ENCODE assay signal across 16 cellular contexts in the genomic region with DNA sequence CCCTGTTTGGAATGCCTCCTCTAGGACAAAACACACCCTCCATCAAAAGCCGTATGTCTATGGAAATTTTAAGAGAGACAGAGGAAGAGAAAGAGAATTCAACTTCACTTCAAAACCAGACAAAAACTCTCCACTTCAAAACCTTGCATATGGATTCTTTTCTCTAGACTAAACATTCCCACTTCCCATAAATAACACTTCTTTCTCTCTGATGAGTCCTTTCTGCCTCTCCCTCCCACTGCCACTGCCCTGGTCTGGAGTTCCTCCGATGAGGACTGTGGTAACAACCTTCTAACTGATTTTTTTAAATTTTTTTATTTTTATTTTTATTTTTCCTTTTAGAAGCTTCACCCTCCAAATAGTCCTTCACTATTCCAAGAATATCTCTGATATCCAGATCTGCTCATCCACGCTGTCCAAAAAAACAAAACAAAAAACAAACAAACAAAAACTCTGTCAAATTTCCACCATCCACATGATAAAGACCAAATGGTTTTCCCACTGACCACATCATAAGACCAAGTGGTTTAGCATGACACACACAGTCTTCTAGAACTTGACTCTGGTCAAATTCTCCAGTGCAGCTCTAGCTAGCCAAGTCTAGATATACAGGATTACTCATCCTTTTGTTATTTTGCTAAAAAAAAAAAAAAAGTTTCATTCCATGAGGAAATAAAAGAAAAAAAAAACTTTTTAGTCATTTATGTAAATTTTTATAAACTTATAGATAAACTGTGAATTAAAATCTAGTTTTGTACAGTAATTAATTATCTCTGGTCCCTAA.
DNase-seq lines count a peak whose midpoint lies in the region; ATAC-seq, FAIRE-seq and TF ChIP-seq lines count a peak whose summit lies in the region.
"Had no signal": no experiment of that assay in that cellular context is flagged by ENCODE, and none has a peak within 500 bp of the region (broad histone marks: within the 10 kb centered on the region; RNA-seq: fewer than 3 reads in every experiment).

No MANE protein-coding gene starts in this region.

- TF ChIP-seq CTCF in fibroblast of villous mesenchyme (IDR thresholded peaks at IDR 0.05; ENCODE audit: insufficient read depth, low read depth, low read length), result no peak

- H3K4me3 Mint-ChIP-seq in activated naive CD4-positive, alpha-beta T cell treated with anti-CD3 and anti-CD28 coated beads, Interleukin-2, amount 50 U/mL, for 24 hours, result no peak overlapping the region
- H3K4me3 Mint-ChIP-seq: neural progenitor cell had no signal

- peaks cover 4% of the 10 kb centered on the region for H3K9me3 Mint-ChIP-seq in activated naive CD4-positive, alpha-beta T cell treated with anti-CD3 and anti-CD28 coated beads, Interleukin-2, amount 50 U/mL, for 24 hours
- H3K9me3 Mint-ChIP-seq: neural progenitor cell had no signal

- no peaks in the 10 kb centered on the region for H3K36me3 Mint-ChIP-seq in activated naive CD4-positive, alpha-beta T cell treated with anti-CD3 and anti-CD28 coated beads, Interleukin-2, amount 50 U/mL, for 24 hours
- H3K36me3 Mint-ChIP-seq: neural progenitor cell had no signal

- peak overlapping the region; percentile 19 for H3K27ac Mint-ChIP-seq in activated naive CD4-positive, alpha-beta T cell treated with anti-CD3 and anti-CD28 coated beads, Interleukin-2, amount 50 U/mL, for 24 hours
- H3K27ac Mint-ChIP-seq: neural progenitor cell had no signal

- no peak for ATAC-seq in GM21360 (IDR thresholded peaks at IDR 0.05; ENCODE audit: unreplicated experiment)

- DNase-seq in activated naive CD4-positive, alpha-beta T cell (lab: John Stamatoyannopoulos, UW), result no peak
- peak; percentile 97 for DNase-seq in amniotic epithelial cell (ENCODE audit: low read depth)
- DNase-seq in fibroblast of villous mesenchyme (ENCODE audit: low read depth), result peak; percentile 77
- peak; percentile 47 for DNase-seq in urothelium cell line (ENCODE audit: low spot score)
- DNase-seq in activated CD4-positive, alpha-beta T cell treated with anti-CD3 and anti-CD28 coated beads, Interleukin-2, amount 50 U/mL, for 1 hour, result no peak
- DNase-seq in cerebellum (ENCODE audit: low spot score), result no peak
- DNase-seq: activated CD4-positive, alpha-beta T cell treated with anti-CD3 and anti-CD28 coated beads, Interleukin-2, amount 50 U/mL, for 48 hours; colonic mucosa; DND-41; NCI-H1048; NCI-H2227 treated with DMSO at 0.1 percent for 48 hours; transverse colon had no signal

- FAIRE-seq in urothelium cell line (lab: Jason Lieb, UNC), result no peak
- FAIRE-seq: H1 had no signal

- no peak overlapping the region for H3K4me3 ChIP-seq in fibroblast of villous mesenchyme (ENCODE audit: low read depth, low read length)
- H3K4me3 ChIP-seq: colonic mucosa, neural progenitor cell, transverse colon had no signal

- no peaks in the 10 kb centered on the region for H3K27me3 Mint-ChIP-seq in activated naive CD4-positive, alpha-beta T cell treated with anti-CD3 and anti-CD28 coated beads, Interleukin-2, amount 50 U/mL, for 24 hours

- no peaks in the 10 kb centered on the region for H3K4me1 Mint-ChIP-seq in activated naive CD4-positive, alpha-beta T cell treated with anti-CD3 and anti-CD28 coated beads, Interleukin-2, amount 50 U/mL, for 24 hours

Comparison
In these comparisons a context has a peak if more than half of its experiments do, and no peak if none do; other contexts are left out.
1. DNase-seq: peak in amniotic epithelial cell (single experiment), fibroblast of villous mesenchyme (single experiment) and urothelium cell line (single experiment); none in activated naive CD4-positive, alpha-beta T cell (0 of 4), activated CD4-positive, alpha-beta T cell treated with anti-CD3 and anti-CD28 coated beads, Interleukin-2, amount 50 U/mL, for 1 hour (single experiment) and cerebellum (single experiment).